24 cellular contexts compared by ENCODE assay signal in genomic region chr9:109194157-109194556, GRCh38. TPM values are rescaled to one million over a fixed set of nuclear protein-coding genes. Genes with fewer than 3 reads are reported as not detected.
A peak's percentile ranks its signal among the peaks of the same experiment; 100 is the strongest.
DNase-seq lines count a peak whose midpoint lies in the region; ATAC-seq and TF ChIP-seq lines count a peak whose summit lies in the region.
"Had no signal": no experiment of that assay in that cellular context is flagged by ENCODE, and none has a peak within 500 bp of the region (broad histone marks: within the 10 kb centered on the region; RNA-seq: fewer than 3 reads in every experiment).

No MANE protein-coding gene starts in this region.

- no peaks in the 10 kb centered on the region for H3K27me3 ChIP-seq in brain microvascular endothelial cell (replicated peaks)
- H3K27me3 ChIP-seq: right atrium auricular region had no signal

- ATAC-seq in HG03460 (IDR thresholded peaks at IDR 0.05; ENCODE audit: unreplicated experiment): no peak
- ATAC-seq: activated T-cell treated with anti-CD3 and anti-CD28 coated beads, Interleukin-2, amount 50 U/mL, for 4 hours; left lobe of liver had no signal

- in situ Hi-C loops in brain microvascular endothelial cell (cut with HindIII; ENCODE audit: low pct_ligation_motif_present, low sequenced_read_pairs): no loop called here

- DNase-seq in EL (peak; percentile 69), NCI-H524 (lab: John Stamatoyannopoulos, UW) (peak; percentile 88 to 95), brain microvascular endothelial cell (peak; percentile 12), mesenteric fat pad (ENCODE audit: low spot score) (peak; percentile 71), 8988T (no peak), NCI-H2196 (lab: John Stamatoyannopoulos, UW; ENCODE audit: unreplicated experiment) (no peak)
- DNase-seq: activated CD4-positive, alpha-beta T cell treated with anti-CD3 and anti-CD28 coated beads for 4 hours; activated T-cell treated with anti-CD3 and anti-CD28 coated beads, Interleukin-2, amount 50 U/mL, for 4 hours; Calu3; effector CD4-positive, alpha-beta T cell; mesendoderm; NCI-H1105 treated with DMSO at 0.1 percent for 48 hours; NCI-H2029 treated with DMSO at 0.1 percent for 48 hours; NK-92 treated with Interleukin-12 subunit alpha and Interleukin-12 subunit beta, amount 100 ng/mL, for 24 hours; PC-9; Right ventricle myocardium superior; spleen had no signal

- TF ChIP-seq CTCF in brain microvascular endothelial cell (IDR thresholded peaks at IDR 0.05; ENCODE audit: low read depth, low read length, missing control alignments): no peak

- no peak overlapping the region for H3K27ac ChIP-seq in brain microvascular endothelial cell
- H3K27ac ChIP-seq: epithelial cell of prostate, PC-9, right atrium auricular region, spleen had no signal

- H3K36me3 ChIP-seq in brain microvascular endothelial cell (replicated peaks): no peaks in the 10 kb centered on the region
- H3K36me3 ChIP-seq: spleen had no signal

- no peak overlapping the region for H3K4me3 ChIP-seq in brain microvascular endothelial cell (ENCODE audit: low read depth, low read length)
- H3K4me3 ChIP-seq: PC-9, right atrium auricular region, spleen had no signal

RNA-seq across cellular contexts. Expression of gene FRRS1L, which starts 27.1 kb away (rescaled TPM):
- 0.32 TPM for total RNA-seq in mesenteric fat pad
- total RNA-seq: activated CD8-positive, alpha-beta memory T cell treated with anti-CD3 and anti-CD28 coated beads for 36 hours; Calu3; myocyte; PC-9; spleen; T-helper 2 cell treated with Interferon-gamma antibody and Interleukin-4, amounts not matched to agents 100 ng/mL and 5 ng/mL, for 36 hours had no signal

Comparison
In these comparisons a context has a peak if more than half of its experiments do, and no peak if none do; other contexts are left out.
1. DNase-seq: peak in EL (single experiment), NCI-H524 (2 of 2), brain microvascular endothelial cell (single experiment) and mesenteric fat pad (single experiment); none in 8988T (single experiment) and NCI-H2196 (single experiment).